8 cellular contexts compared by ENCODE assay signal in genomic region chr1:92485374-92486250, GRCh38. TPM values are rescaled to one million over a fixed set of nuclear protein-coding genes. Genes with fewer than 3 reads are reported as not detected.
DNase-seq lines count a peak whose midpoint lies in the region; ATAC-seq and TF ChIP-seq lines count a peak whose summit lies in the region.

No MANE protein-coding gene starts in this region.

- H3K36me3 ChIP-seq in neuronal stem cell (replicated peaks in 1 of 2; ENCODE audit: control insufficient read depth in 2 of 2, insufficient read depth in 2 of 2, low read length in 2 of 2) (no peaks in the 10 kb centered on the region), tibial nerve (no peaks in the 10 kb centered on the region)

- H3K9me3 ChIP-seq in neuronal stem cell (replicated peaks in 1 of 2; ENCODE audit: control insufficient read depth in 2 of 2, insufficient read depth in 1 of 2, low read depth in 1 of 2, low read length in 2 of 2) (no peaks in the 10 kb centered on the region), tibial nerve (no peaks in the 10 kb centered on the region)

- H3K4me1 ChIP-seq in neuronal stem cell (ENCODE audit: control insufficient read depth in 2 of 2, insufficient read depth in 1 of 2, low read depth in 1 of 2, low read length in 2 of 2): peaks cover 21 to 27% of the 10 kb centered on the region in 2 donors
- peaks cover 0 to 65% (median 56%) of the 10 kb centered on the region in 4 donors for H3K4me1 ChIP-seq in tibial nerve

- TF ChIP-seq EP300 in tibial nerve (IDR thresholded peaks at IDR 0.05): no peak

- H3K4me2 ChIP-seq in neuronal stem cell (ENCODE audit: insufficient read depth, low read length, poor library complexity, severe bottlenecking): peak overlapping the region; percentile 69

- H4K91ac ChIP-seq in neuronal stem cell (ENCODE audit: low read depth, low read length, poor library complexity): no peak overlapping the region

- no peak overlapping the region for H2AK5ac ChIP-seq in neuronal stem cell (ENCODE audit: low read depth, low read length)

- H2BK12ac ChIP-seq in neuronal stem cell (ENCODE audit: low read length): no peak overlapping the region

- ATAC-seq in GM18873 (IDR thresholded peaks at IDR 0.05; ENCODE audit: low FRiP score, unreplicated experiment): peak; percentile 55
- ATAC-seq in HG03103 (IDR thresholded peaks at IDR 0.05; ENCODE audit: low read depth, unreplicated experiment): peak; percentile 42
- peak; percentile 61 for ATAC-seq in esophagus mucosa

- H3K23ac ChIP-seq in neuronal stem cell (ENCODE audit: low read depth, low read length, poor library complexity): peak overlapping the region; percentile 73

- DNase-seq in AG10803 (ENCODE audit: low read depth): no peak
- peak; percentile 17 for DNase-seq in NCI-H748 treated with DMSO at 0.1 percent for 48 hours (lab: John Stamatoyannopoulos, UW)
- DNase-seq in activated CD8-positive, alpha-beta memory T cell treated with anti-CD3 and anti-CD28 coated beads for 4 hours (ENCODE audit: low read depth in 2 of 2): peak; percentile 76 to 87
- DNase-seq in neuronal stem cell (ENCODE audit: low spot score): peak; percentile 40
- DNase-seq in tibial nerve (ENCODE audit: low spot score in 2 of 2): no peak

- H3K14ac ChIP-seq in neuronal stem cell (ENCODE audit: low read length): peak overlapping the region; percentile 38

- H4K8ac ChIP-seq in neuronal stem cell (ENCODE audit: low read depth, low read length): no peak overlapping the region

- H3K18ac ChIP-seq in neuronal stem cell (ENCODE audit: low read length): peak overlapping the region; percentile 71

- H3K9ac ChIP-seq in neuronal stem cell (ENCODE audit: low read depth, low read length, poor library complexity): peak overlapping the region; percentile 44

- H3K27ac ChIP-seq in neuronal stem cell (replicated peaks; ENCODE audit: low read length): no peak overlapping the region
- peak overlapping the region in 1 of 4 donors; percentile 72 for H3K27ac ChIP-seq in tibial nerve

- H2BK15ac ChIP-seq in neuronal stem cell (ENCODE audit: low read length): no peak overlapping the region

- no peaks in the 10 kb centered on the region for H3K79me1 ChIP-seq in neuronal stem cell (ENCODE audit: low read depth, low read length)

- H3K4me3 ChIP-seq in AG10803 (ENCODE audit: low read length) (peak overlapping the region; percentile 37), neuronal stem cell (ENCODE audit: low read length in 2 of 2) (peak overlapping the region; percentile 4 to 78), tibial nerve (peak overlapping the region; percentile 16 to 54 (median 46))

- WGBS in neuronal stem cell (ENCODE audit: extremely low coverage in 2 of 2, insufficient read length in 2 of 2, insufficient replicate concordance in 1 of 2), 2 donors: no CpG with 5 or more reads among the region's 82 CpGs
- WGBS in tibial nerve, 2 donors: 1% methylated on average over 42 to 77 of the region's 82 CpGs

- no peak overlapping the region for H3K4ac ChIP-seq in neuronal stem cell (ENCODE audit: low read length)

- no peak overlapping the region for H2BK5ac ChIP-seq in neuronal stem cell (ENCODE audit: low read length)

- TF ChIP-seq CTCF in AG10803 (conservative IDR thresholded peaks at IDR 0.05; ENCODE audit: low read length) (0 out of 2 replicates have a peak, but pooled peaks have one; percentile 3), tibial nerve (IDR thresholded peaks at IDR 0.05) (peak in 1 of 5 experiments; percentile 11)

- H3K27me3 ChIP-seq in neuronal stem cell (ENCODE audit: control insufficient read depth in 3 of 3, insufficient read depth in 3 of 3, low read depth in 1 of 3, low read length in 3 of 3) (peaks cover 58 to 92% (median 84%) of the 10 kb centered on the region in 3 experiments), tibial nerve (peaks cover 5 to 83% of the 10 kb centered on the region in 2 donors)

- TF ChIP-seq POLR2A in tibial nerve (IDR thresholded peaks at IDR 0.05): no peak

- peak overlapping the region; percentile 90 for H2AFZ ChIP-seq in neuronal stem cell (ENCODE audit: low read length)

- H2BK120ac ChIP-seq in neuronal stem cell (ENCODE audit: low read depth, low read length): no peak overlapping the region

RNA-seq across cellular contexts. Expression of gene GFI1, which starts 1.1 kb away (rescaled TPM):
- total RNA-seq in esophagus mucosa (0.24 TPM), tibial nerve (1 to 10 TPM in 3 of 4 donors, under 1 TPM in 1; 0.30 to 1.3 (median 1.1) TPM)
- polyA plus RNA-seq in neuronal stem cell (2013, experiment 1 of 2): 0.06 TPM
- 0.10 TPM for polyA plus RNA-seq in neuronal stem cell (2013, experiment 2 of 2)

Comparison
In these comparisons a context has a peak if more than half of its experiments do, and no peak if none do; other contexts are left out.
1. DNase-seq: peak in NCI-H748 treated with DMSO at 0.1 percent for 48 hours (single experiment), activated CD8-positive, alpha-beta memory T cell treated with anti-CD3 and anti-CD28 coated beads for 4 hours (2 of 2) and neuronal stem cell (single experiment); none in AG10803 (single experiment) and tibial nerve (0 of 2).
2. Peak in every context shown above with its lines, with median percentiles within 50 percentile points of each other: H3K4me3 ChIP-seq and ATAC-seq.